Comparison of ENCODE assay signal across 19 cellular contexts in genomic region chr13:18971576-18972219, GRCh38.
DNase-seq lines count a peak whose midpoint lies in the region; ATAC-seq and TF ChIP-seq lines count a peak whose summit lies in the region.
"Had no signal": no experiment of that assay in that cellular context is flagged by ENCODE, and none has a peak within 500 bp of the region (broad histone marks: within the 10 kb centered on the region; RNA-seq: fewer than 3 reads in every experiment).

No MANE protein-coding gene starts in this region.

- ATAC-seq in Right ventricle myocardium inferior, result peak; percentile 42
- ATAC-seq: A549; CD8-positive, alpha-beta T cell had no signal

- H3K4me1 ChIP-seq in right atrium auricular region (no peaks in the 10 kb centered on the region), colonic mucosa (no peaks in the 10 kb centered on the region)
- H3K4me1 ChIP-seq: A549; BLaER1 treated with 17β-estradiol and CSF1 and Interleukin-3, amounts not matched to agents 10 nM and 100 nM; Caco-2 had no signal

- no peaks in the 10 kb centered on the region for H3K36me3 ChIP-seq in right atrium auricular region
- no peaks in the 10 kb centered on the region for H3K36me3 ChIP-seq in MG63
- H3K36me3 ChIP-seq in colonic mucosa, result no peaks in the 10 kb centered on the region
- H3K36me3 ChIP-seq: BLaER1 treated with 17β-estradiol and CSF1 and Interleukin-3, amounts not matched to agents 10 nM and 100 nM had no signal

- H3K27ac ChIP-seq in right atrium auricular region (no peak overlapping the region), colonic mucosa (no peak overlapping the region)
- H3K27ac ChIP-seq: 22Rv1; A549; BLaER1 treated with 17β-estradiol and CSF1 and Interleukin-3, amounts not matched to agents 10 nM and 100 nM; C4-2B had no signal

- intact Hi-C loops in Right ventricle myocardium inferior (cut with DNase I), result no loop called here
- intact Hi-C loops in colonic mucosa (cut with DNase I), result no loop called here

- TF ChIP-seq CTCF in right atrium auricular region (IDR thresholded peaks at IDR 0.05), result no peak
- no peak for TF ChIP-seq CTCF in colonic mucosa (IDR thresholded peaks at IDR 0.05)

- no peak for DNase-seq in Right ventricle myocardium inferior (ENCODE audit: missing footprints)
- no peak for DNase-seq in right atrium auricular region (ENCODE audit: low spot score)
- peak; percentile 13 for DNase-seq in globus pallidus (ENCODE audit: low spot score)
- DNase-seq in pons (ENCODE audit: low spot score), result peak; percentile 76
- DNase-seq in superior temporal gyrus (ENCODE audit: extremely low spot score), result peak; percentile 12
- DNase-seq in MG63, result no peak
- DNase-seq in hippocampal formation (lab: John Stamatoyannopoulos, UW), result no peak
- DNase-seq in colonic mucosa, result no peak
- DNase-seq: AML-193; Caco-2; Calu3; CD4-positive, alpha-beta T cell; CD8-positive, alpha-beta T cell; DMS79 treated with DMSO at 0.1 percent for 48 hours; GF-D8 had no signal

- H3K9ac ChIP-seq in colonic mucosa (ENCODE audit: low read depth in 2 of 2, low read length in 2 of 2), result no peak overlapping the region
- H3K9ac ChIP-seq: BLaER1 treated with 17β-estradiol and CSF1 and Interleukin-3, amounts not matched to agents 10 nM and 100 nM had no signal

- no peak overlapping the region for H3K4me3 ChIP-seq in right atrium auricular region
- H3K4me3 ChIP-seq in MG63, result no peak overlapping the region
- no peak overlapping the region for H3K4me3 ChIP-seq in colonic mucosa
- H3K4me3 ChIP-seq: A549; BLaER1 treated with 17β-estradiol and CSF1 and Interleukin-3, amounts not matched to agents 10 nM and 100 nM had no signal

- H3K9me3 ChIP-seq in right atrium auricular region (no peaks in the 10 kb centered on the region), MG63 (no peaks in the 10 kb centered on the region), colonic mucosa (no peaks in the 10 kb centered on the region)
- H3K9me3 ChIP-seq: A549; BLaER1 treated with 17β-estradiol and CSF1 and Interleukin-3, amounts not matched to agents 10 nM and 100 nM had no signal

- H3K27me3 ChIP-seq in right atrium auricular region, result no peaks in the 10 kb centered on the region
- no peaks in the 10 kb centered on the region for H3K27me3 ChIP-seq in MG63
- H3K27me3 ChIP-seq in colonic mucosa, result no peaks in the 10 kb centered on the region
- H3K27me3 ChIP-seq: BLaER1 treated with 17β-estradiol and CSF1 and Interleukin-3, amounts not matched to agents 10 nM and 100 nM had no signal

Comparison
In these comparisons a context has a peak if more than half of its experiments do, and no peak if none do; other contexts are left out.
1. DNase-seq: peak in globus pallidus (single experiment), pons (single experiment) and superior temporal gyrus (single experiment); none in Right ventricle myocardium inferior (single experiment), right atrium auricular region (single experiment), MG63 (single experiment), hippocampal formation (0 of 2) and colonic mucosa (single experiment).